In genomic region chr15:75238150-75238549, GRCh38 we compare ENCODE assay signal across 19 cellular contexts. TPM values are rescaled to one million over a fixed set of nuclear protein-coding genes. Genes with fewer than 3 reads are reported as not detected.
"Had no signal": no experiment of that assay in that cellular context is flagged by ENCODE, and none has a peak within 500 bp of the region (broad histone marks: within the 10 kb centered on the region; RNA-seq: fewer than 3 reads in every experiment).

No MANE protein-coding gene starts in this region.

- H3K9me3 ChIP-seq: gastrocnemius medialis, heart right ventricle, mucosa of descending colon, pancreas, sigmoid colon had no signal

- H3K9me3 Mint-ChIP-seq: activated B cell treated with CpG ODN at 0.5 μM for 24 hours; activated CD4-positive, alpha-beta T cell treated with anti-CD3 and anti-CD28 coated beads, Interleukin-2, amount 10 ng/mL, durations not matched to agents 24 days and 14 days; activated naive CD4-positive, alpha-beta T cell treated with anti-CD3 and anti-CD28 coated beads, Interleukin-2, amount 50 U/mL, for 24 hours; naive B cell; T-helper 2 cell treated with Interferon-gamma antibody and Interleukin-4, amounts not matched to agents 5 μg/mL and 100 μg/mL, for 36 hours had no signal

- H3K36me3 Mint-ChIP-seq: activated naive CD4-positive, alpha-beta T cell treated with anti-CD3 and anti-CD28 coated beads, Interleukin-2, amount 50 U/mL, for 24 hours; memory B cell; naive B cell had no signal

- H3K27ac Mint-ChIP-seq: activated B cell treated with CpG ODN at 0.5 μM for 24 hours; activated CD4-positive, alpha-beta T cell treated with anti-CD3 and anti-CD28 coated beads, Interleukin-2, amount 10 ng/mL, durations not matched to agents 24 days and 14 days; activated naive CD4-positive, alpha-beta T cell treated with anti-CD3 and anti-CD28 coated beads, Interleukin-2, amount 50 U/mL, for 24 hours; memory B cell; naive B cell; T-helper 2 cell treated with Interferon-gamma antibody and Interleukin-4, amounts not matched to agents 5 μg/mL and 100 μg/mL, for 36 hours had no signal

- H3K4me3 ChIP-seq: gastrocnemius medialis, heart right ventricle, mucosa of descending colon, pancreas, sigmoid colon had no signal

- DNase-seq: activated B cell treated with CpG ODN at 0.5 μM for 24 hours; activated gamma-delta T cell; effector CD4-positive, alpha-beta T cell; gastrocnemius medialis; heart right ventricle; kidney glomerular epithelial cell; mucosa of descending colon; naive B cell; stimulated activated naive CD4-positive, alpha-beta T cell had no signal

- H3K4me1 Mint-ChIP-seq: activated B cell treated with CpG ODN at 0.5 μM for 24 hours; activated naive CD4-positive, alpha-beta T cell treated with anti-CD3 and anti-CD28 coated beads, Interleukin-2, amount 50 U/mL, for 24 hours; memory B cell; naive B cell had no signal

- H3K4me3 Mint-ChIP-seq: activated B cell treated with CpG ODN at 0.5 μM for 24 hours; activated CD4-positive, alpha-beta T cell treated with anti-CD3 and anti-CD28 coated beads, Interleukin-2, amount 10 ng/mL, durations not matched to agents 24 days and 14 days; activated naive CD4-positive, alpha-beta T cell treated with anti-CD3 and anti-CD28 coated beads, Interleukin-2, amount 50 U/mL, for 24 hours; memory B cell; naive B cell; T-helper 2 cell treated with Interferon-gamma antibody and Interleukin-4, amounts not matched to agents 5 μg/mL and 100 μg/mL, for 36 hours had no signal

- H3K4me1 ChIP-seq: gastrocnemius medialis, pancreas, sigmoid colon had no signal

- ATAC-seq: esophagus mucosa, gastrocnemius medialis, heart right ventricle, mucosa of descending colon, pancreas had no signal

- H3K27ac ChIP-seq: gastrocnemius medialis, heart right ventricle, pancreas, sigmoid colon had no signal

- H3K36me3 ChIP-seq: gastrocnemius medialis, heart right ventricle, pancreas, sigmoid colon had no signal

- H3K27me3 ChIP-seq: pancreas had no signal

RNA-seq across cellular contexts. Expression of gene GOLGA6C, which starts 20.0 kb away (rescaled TPM):
- total RNA-seq: activated B cell treated with CpG ODN at 0.5 μM for 24 hours; activated CD4-positive, alpha-beta T cell treated with anti-CD3 and anti-CD28 coated beads, Interleukin-2, amount 10 ng/mL, durations not matched to agents 24 days and 14 days; activated CD8-positive, alpha-beta memory T cell treated with anti-CD3 and anti-CD28 coated beads for 36 hours; cerebellum; esophagus mucosa; heart right ventricle; mucosa of descending colon; pancreas; urinary bladder had no signal

RNA-seq across cellular contexts. Expression of gene GOLGA6D, which starts 44.5 kb away (rescaled TPM):
- total RNA-seq: activated B cell treated with CpG ODN at 0.5 μM for 24 hours; activated CD4-positive, alpha-beta T cell treated with anti-CD3 and anti-CD28 coated beads, Interleukin-2, amount 10 ng/mL, durations not matched to agents 24 days and 14 days; activated CD8-positive, alpha-beta memory T cell treated with anti-CD3 and anti-CD28 coated beads for 36 hours; cerebellum; esophagus mucosa; gastrocnemius medialis; mucosa of descending colon; sigmoid colon; urinary bladder had no signal
